Comparison of ENCODE assay signal across 38 cellular contexts in genomic region chr6:159156089-159156488, GRCh38. TPM values are rescaled to one million over a fixed set of nuclear protein-coding genes. Genes with fewer than 3 reads are reported as not detected.
"Had no signal": no experiment of that assay in that cellular context is flagged by ENCODE, and none has a peak within 500 bp of the region (broad histone marks: within the 10 kb centered on the region; RNA-seq: fewer than 3 reads in every experiment).

No MANE protein-coding gene starts in this region.

- H3K27ac ChIP-seq: adrenal gland, body of pancreas, brain microvascular endothelial cell, breast epithelium, VCaP had no signal

- H3K27me3 ChIP-seq: adrenal gland, body of pancreas, brain microvascular endothelial cell, breast epithelium had no signal

- H3K27me3 Mint-ChIP-seq: activated naive CD8-positive, alpha-beta T cell treated with anti-CD3 and anti-CD28 coated beads for 36 hours had no signal

- FAIRE-seq: astrocyte, TTC549 had no signal

- H3K4me1 ChIP-seq: adrenal gland, breast epithelium had no signal

- H3K27ac Mint-ChIP-seq: activated B cell treated with CpG ODN at 0.5 μM for 24 hours; activated CD4-positive, alpha-beta memory T cell treated with anti-CD3 and anti-CD28 coated beads for 36 hours; activated CD4-positive, alpha-beta T cell treated with anti-CD3 and anti-CD28 coated beads, Interleukin-2, amount 10 ng/mL, durations not matched to agents 24 days and 14 days; activated CD8-positive, alpha-beta T cell treated with anti-CD3 and anti-CD28 coated beads for 36 hours; activated naive CD4-positive, alpha-beta T cell treated with anti-CD3 and anti-CD28 coated beads for 36 hours; activated naive CD4-positive, alpha-beta T cell treated with anti-CD3 and anti-CD28 coated beads, Interleukin-2, amount 50 U/mL, for 72 hours; activated naive CD8-positive, alpha-beta T cell treated with anti-CD3 and anti-CD28 coated beads for 36 hours; activated T-cell treated with anti-CD3 and anti-CD28 coated beads, Interleukin-2, amount 50 U/mL, for 72 hours; activated T-helper 1 cell treated with anti-CD3 and anti-CD28 coated beads, Interleukin-12 subunit alpha, Interleukin-12 subunit beta, Interleukin-2, Interleukin-4 antibody, amounts not matched to agents 30 ng/mL and 10 ng/mL and 1 ng/mL, durations not matched to agents 14 hours and 24 hours and 36 hours; activated T-helper 17 cell treated with anti-CD3 and anti-CD28 coated beads, Interleukin-2, amount 50 U/mL, for 72 hours; T-helper 1 cell treated with Interleukin-12 subunit alpha and Interleukin-12 subunit beta and Interleukin-4 antibody, amounts not matched to agents 30 μg/mL and 1 μg/mL, for 36 hours; T-helper 2 cell treated with Interferon-gamma antibody and Interleukin-4, amounts not matched to agents 5 μg/mL and 100 μg/mL, for 36 hours had no signal

- DNase-seq: activated B cell treated with CpG ODN at 0.5 μM for 24 hours; activated CD4-positive, alpha-beta memory T cell treated with anti-CD3 and anti-CD28 coated beads for 36 hours; activated CD4-positive, alpha-beta T cell treated with anti-CD3 and anti-CD28 coated beads for 4 hours; activated CD4-positive, alpha-beta T cell treated with anti-CD3 and anti-CD28 coated beads, Interleukin-2, amount 10 ng/mL, durations not matched to agents 24 days and 14 days; activated CD4-positive, alpha-beta T cell treated with anti-CD3 and anti-CD28 coated beads, Interleukin-2, amount 50 U/mL, for 1 hour; activated CD4-positive, alpha-beta T cell treated with anti-CD3 and anti-CD28 coated beads, Interleukin-2, amount 50 U/mL, for 4 hours; activated CD4-positive, CD25-positive, alpha-beta regulatory T cell treated with anti-CD3 and anti-CD28 coated beads, Interleukin-2, amount 50 U/mL, for 72 hours; activated CD8-positive, alpha-beta memory T cell treated with anti-CD3 and anti-CD28 coated beads, Interleukin-2, amount 50 U/mL, for 4 hours; activated CD8-positive, alpha-beta T cell treated with anti-CD3 and anti-CD28 coated beads for 36 hours; activated effector memory CD4-positive, alpha-beta T cell treated with anti-CD3 and anti-CD28 coated beads, Interleukin-2, amount 50 U/mL, for 16 hours; activated gamma-delta T cell treated with Interleukin-2 at 50 U/mL for 16 hours; activated naive CD4-positive, alpha-beta T cell; activated naive CD4-positive, alpha-beta T cell treated with anti-CD3 and anti-CD28 coated beads for 36 hours; activated naive CD4-positive, alpha-beta T cell treated with anti-CD3 and anti-CD28 coated beads, Interleukin-2, amount 50 U/mL, for 16 hours; activated naive CD8-positive, alpha-beta T cell treated with anti-CD3 and anti-CD28 coated beads for 36 hours; activated T-cell treated with anti-CD3 and anti-CD28 coated beads for 4 hours; activated T-cell treated with anti-CD3 and anti-CD28 coated beads, Interleukin-2, amount 50 U/mL, for 1 hour; activated T-cell treated with anti-CD3 and anti-CD28 coated beads, Interleukin-2, amount 50 U/mL, for 4 hours; activated T-cell treated with anti-CD3 and anti-CD28 coated beads, Interleukin-2, amount 50 U/mL, for 72 hours; adrenal gland; amniotic stem cell; aorta; body of pancreas; brain microvascular endothelial cell; central memory CD4-positive, alpha-beta T cell; T-helper 1 cell; T-helper 2 cell; T-helper 9 cell had no signal

- H3K4me3 Mint-ChIP-seq: activated B cell treated with CpG ODN at 0.5 μM for 24 hours; activated CD4-positive, alpha-beta memory T cell treated with anti-CD3 and anti-CD28 coated beads for 36 hours; activated CD4-positive, alpha-beta T cell treated with anti-CD3 and anti-CD28 coated beads, Interleukin-2, amount 10 ng/mL, durations not matched to agents 24 days and 14 days; activated CD8-positive, alpha-beta T cell treated with anti-CD3 and anti-CD28 coated beads for 36 hours; activated naive CD4-positive, alpha-beta T cell treated with anti-CD3 and anti-CD28 coated beads for 36 hours; activated naive CD8-positive, alpha-beta T cell treated with anti-CD3 and anti-CD28 coated beads for 36 hours; activated T-cell treated with anti-CD3 and anti-CD28 coated beads, Interleukin-2, amount 50 U/mL, for 4 hours; activated T-cell treated with anti-CD3 and anti-CD28 coated beads, Interleukin-2, amount 50 U/mL, for 72 hours; activated T-helper 1 cell treated with anti-CD3 and anti-CD28 coated beads, Interleukin-12 subunit alpha, Interleukin-12 subunit beta, Interleukin-2, Interleukin-4 antibody, amounts not matched to agents 30 ng/mL and 10 ng/mL and 1 ng/mL, durations not matched to agents 14 hours and 24 hours and 36 hours; activated T-helper 17 cell treated with anti-CD3 and anti-CD28 coated beads, Interleukin-2, amount 50 U/mL, for 72 hours; T-helper 1 cell treated with Interleukin-12 subunit alpha and Interleukin-12 subunit beta and Interleukin-4 antibody, amounts not matched to agents 30 μg/mL and 1 μg/mL, for 36 hours; T-helper 2 cell treated with Interferon-gamma antibody and Interleukin-4, amounts not matched to agents 5 μg/mL and 100 μg/mL, for 36 hours had no signal

- ATAC-seq: activated CD8-positive, alpha-beta T cell treated with anti-CD3 and anti-CD28 coated beads for 36 hours; activated naive CD4-positive, alpha-beta T cell treated with anti-CD3 and anti-CD28 coated beads, Interleukin-2, amount 50 U/mL, for 72 hours; activated T-cell treated with anti-CD3 and anti-CD28 coated beads, Interleukin-2, amount 50 U/mL, for 4 hours; activated T-cell treated with anti-CD3 and anti-CD28 coated beads, Interleukin-2, amount 50 U/mL, for 72 hours; activated T-helper 17 cell treated with anti-CD3 and anti-CD28 coated beads, Interleukin-2, amount 50 U/mL, for 72 hours; body of pancreas had no signal

- H3K36me3 ChIP-seq: adrenal gland, brain microvascular endothelial cell, breast epithelium had no signal

- H3K4me3 ChIP-seq: adrenal gland, body of pancreas, breast epithelium had no signal

RNA-seq across cellular contexts. Expression of gene FNDC1, which starts 13.1 kb away (rescaled TPM):
- total RNA-seq: activated B cell treated with CpG ODN at 0.5 μM for 24 hours; activated CD4-positive, alpha-beta memory T cell treated with anti-CD3 and anti-CD28 coated beads for 36 hours; activated CD4-positive, alpha-beta T cell treated with anti-CD3 and anti-CD28 coated beads, Interleukin-2, amount 10 ng/mL, durations not matched to agents 24 days and 14 days; activated CD8-positive, alpha-beta memory T cell treated with anti-CD3 and anti-CD28 coated beads for 36 hours; activated CD8-positive, alpha-beta T cell treated with anti-CD3 and anti-CD28 coated beads for 36 hours; activated naive CD4-positive, alpha-beta T cell treated with anti-CD3 and anti-CD28 coated beads for 36 hours; activated T-helper 1 cell treated with anti-CD3 and anti-CD28 coated beads, Interleukin-12 subunit alpha, Interleukin-12 subunit beta, Interleukin-2, Interleukin-4 antibody, amounts not matched to agents 30 ng/mL and 10 ng/mL and 1 ng/mL, durations not matched to agents 14 hours and 24 hours and 36 hours; activated T-helper 17 cell treated with anti-CD3 and anti-CD28 coated beads, Interleukin-2, amount 50 U/mL, for 72 hours had no signal
